9 cellular contexts compared by ENCODE assay signal in the genomic region with DNA sequence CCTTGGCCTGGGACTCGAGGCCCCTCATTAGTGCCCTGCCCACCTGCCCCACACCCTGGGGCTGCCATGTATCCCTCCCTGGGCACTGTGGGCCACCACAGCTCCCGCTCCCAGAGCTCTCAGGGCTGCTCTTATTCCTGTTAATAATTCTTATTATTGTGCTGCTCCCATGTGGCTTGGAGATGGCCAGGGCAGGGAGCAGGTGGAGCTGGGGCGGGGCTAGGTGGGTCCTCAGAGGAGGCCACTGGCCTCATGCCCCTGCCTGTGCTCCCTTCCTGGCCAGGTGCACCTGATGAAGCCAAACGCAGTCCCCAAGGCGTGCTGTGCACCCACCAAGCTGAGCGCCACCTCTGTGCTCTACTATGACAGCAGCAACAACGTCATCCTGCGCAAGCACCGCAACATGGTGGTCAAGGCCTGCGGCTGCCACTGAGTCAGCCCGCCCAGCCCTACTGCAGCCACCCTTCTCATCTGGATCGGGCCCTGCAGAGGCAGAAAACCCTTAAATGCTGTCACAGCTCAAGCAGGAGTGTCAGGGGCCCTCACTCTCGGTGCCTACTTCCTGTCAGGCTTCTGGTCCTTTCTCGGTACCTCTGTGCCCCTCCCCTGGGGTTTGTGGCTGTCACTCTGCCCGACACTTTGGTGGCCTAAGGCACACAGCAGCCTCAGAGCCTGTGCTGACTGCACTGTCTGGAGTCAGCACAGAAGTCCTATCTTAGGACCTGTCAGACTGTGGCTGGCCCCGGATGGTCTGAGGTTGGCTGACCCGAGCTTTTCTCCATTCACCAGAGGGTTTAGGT. TPM values are rescaled to one million over a fixed set of nuclear protein-coding genes. Genes with fewer than 3 reads are reported as not detected.
DNase-seq lines count a peak whose midpoint lies in the region; ATAC-seq and TF ChIP-seq lines count a peak whose summit lies in the region.
"Had no signal": no experiment of that assay in that cellular context is flagged by ENCODE, and none has a peak within 500 bp of the region (broad histone marks: within the 10 kb centered on the region; RNA-seq: fewer than 3 reads in every experiment).

No MANE protein-coding gene starts in this region.

- TF ChIP-seq CTCF in Loucy (conservative IDR thresholded peaks at IDR 0.05; ENCODE audit: low read length) (no peak), right atrium auricular region (IDR thresholded peaks at IDR 0.05) (no peak)

- peak overlapping the region; percentile 43 for H3K4me2 ChIP-seq in Loucy (ENCODE audit: low read depth, low read length, poor library complexity, severe bottlenecking)

- no peak for DNase-seq in right atrium auricular region (ENCODE audit: low spot score)
- DNase-seq in ureter (ENCODE audit: low spot score): no peak
- DNase-seq in cerebellum (ENCODE audit: low spot score): no peak
- DNase-seq in NCI-H446 (lab: John Stamatoyannopoulos, UW): no peak
- no peak for DNase-seq in iPS-NIHi7 (ENCODE audit: extremely low spot score)
- DNase-seq: psoas muscle had no signal

- H3F3A ChIP-seq in Loucy (ENCODE audit: low read depth): no peaks in the 10 kb centered on the region

- ATAC-seq in GM18508 (IDR thresholded peaks at IDR 0.05; ENCODE audit: insufficient read depth, unreplicated experiment) (peak; percentile 81), GM21529 (IDR thresholded peaks at IDR 0.05; ENCODE audit: unreplicated experiment) (peak; percentile 91)

- no peaks in the 10 kb centered on the region for H3K9me2 ChIP-seq in Loucy (replicated peaks; ENCODE audit: low read depth, low read length)

- H3K27me3 ChIP-seq in Loucy (ENCODE audit: insufficient read depth, low read length, poor library complexity, severe bottlenecking) (no peaks in the 10 kb centered on the region), right atrium auricular region (no peaks in the 10 kb centered on the region)

- peak overlapping the region; percentile 18 for H3K4me3 ChIP-seq in Loucy (ENCODE audit: low read length, poor library complexity, severe bottlenecking)
- H3K4me3 ChIP-seq in right atrium auricular region: no peak overlapping the region
- H3K4me3 ChIP-seq: psoas muscle had no signal

- H3K4me1 ChIP-seq in Loucy (ENCODE audit: insufficient read depth, low read length, poor library complexity, severe bottlenecking) (peaks cover 13% of the 10 kb centered on the region), right atrium auricular region (no peaks in the 10 kb centered on the region)
- H3K4me1 ChIP-seq: psoas muscle had no signal

- no peaks in the 10 kb centered on the region for H4K20me1 ChIP-seq in Loucy (ENCODE audit: insufficient read depth, low read length, poor library complexity, severe bottlenecking)

- H2AFZ ChIP-seq in Loucy (ENCODE audit: low read length): no peak overlapping the region

- H3K79me2 ChIP-seq in Loucy (ENCODE audit: insufficient read depth, low read length): no peaks in the 10 kb centered on the region

- H3K36me3 ChIP-seq in Loucy (ENCODE audit: insufficient read depth, low read length) (no peaks in the 10 kb centered on the region), right atrium auricular region (peaks cover 35% of the 10 kb centered on the region)

- H3K9me3 ChIP-seq in Loucy (ENCODE audit: insufficient read depth, low read depth, low read length) (no peaks in the 10 kb centered on the region), right atrium auricular region (no peaks in the 10 kb centered on the region)
- H3K9me3 ChIP-seq: psoas muscle had no signal

- peak overlapping the region; percentile 69 to 78 for H3K27ac ChIP-seq in right atrium auricular region
- H3K27ac ChIP-seq: psoas muscle had no signal

- H3K9ac ChIP-seq in Loucy (ENCODE audit: low read depth, low read length, poor library complexity, severe bottlenecking): peak overlapping the region; percentile 14

RNA-seq across cellular contexts. Expression of a gene that starts 34.1 kb away (rescaled TPM):
- total RNA-seq in right atrium auricular region: 1 to 10 TPM; 1.4 to 3.2 TPM
- 0.23 TPM for total RNA-seq in ureter
- 0.27 TPM for total RNA-seq in cerebellum
- total RNA-seq: psoas muscle had no signal

RNA-seq across cellular contexts. Expression of a gene that starts 51.0 kb away (rescaled TPM):
- total RNA-seq in right atrium auricular region (100 to 1,000 TPM; 199 to 219 TPM), ureter (360 TPM), cerebellum (79.6 TPM)
